Comparison of ENCODE assay signal across 16 cellular contexts in genomic region chr17:72343911-72344310, GRCh38.
"Had no signal": no experiment of that assay in that cellular context is flagged by ENCODE, and none has a peak within 500 bp of the region (broad histone marks: within the 10 kb centered on the region; RNA-seq: fewer than 3 reads in every experiment).

No MANE protein-coding gene starts in this region.

- DNase-seq: activated B cell treated with CpG ODN at 0.5 μM for 24 hours; activated CD4-positive, alpha-beta memory T cell treated with anti-CD3 and anti-CD28 coated beads, Interleukin-2, amount 10 ng/mL, durations not matched to agents 7 days and 5 days; activated CD4-positive, alpha-beta T cell treated with anti-CD3 and anti-CD28 coated beads for 4 hours; activated CD8-positive, alpha-beta memory T cell treated with anti-CD3 and anti-CD28 coated beads, Interleukin-2, amount 10 ng/mL, durations not matched to agents 7 days and 5 days; activated naive CD4-positive, alpha-beta T cell; activated naive CD8-positive, alpha-beta T cell treated with anti-CD3 and anti-CD28 coated beads for 36 hours; activated T-cell treated with anti-CD3 and anti-CD28 coated beads, Interleukin-2, amount 50 U/mL, for 1 hour; amniotic stem cell; body of pancreas; cortex of kidney; erythroblast; stimulated activated naive CD8-positive, alpha-beta T cell treated with anti-CD3 and anti-CD28 coated beads, Interleukin-15, Interleukin-2, amounts not matched to agents 100 U/mL and 50 U/mL, for 24 hours had no signal

- H3K4me3 ChIP-seq: body of pancreas, gastroesophageal sphincter, right atrium auricular region, skin epidermis, tibial nerve had no signal
